In the genomic region with DNA sequence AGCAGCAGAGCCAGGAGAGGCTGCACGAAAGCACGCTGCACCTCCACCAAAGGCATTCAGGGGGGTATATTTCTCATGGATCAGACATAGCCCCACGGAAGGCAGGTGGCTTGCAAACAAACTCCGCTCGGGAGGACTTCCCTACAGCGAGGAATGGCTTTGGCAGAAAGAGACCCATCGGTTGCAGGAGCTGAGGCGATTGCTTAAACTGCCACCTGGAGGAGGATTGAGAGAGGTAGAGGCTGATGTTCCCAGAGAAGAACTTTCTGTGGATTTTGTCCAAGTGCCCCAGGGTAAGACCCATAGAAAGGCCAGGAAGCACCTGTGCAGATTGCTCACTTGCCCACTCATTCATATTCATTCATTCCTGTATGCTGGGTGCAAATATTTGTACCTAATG, we compare ENCODE assay signal across 20 cellular contexts.
"Had no signal": no experiment of that assay in that cellular context is flagged by ENCODE, and none has a peak within 500 bp of the region (broad histone marks: within the 10 kb centered on the region; RNA-seq: fewer than 3 reads in every experiment).

No MANE protein-coding gene starts in this region.

- H3K9me3 ChIP-seq: mucosa of descending colon, testis, upper lobe of left lung had no signal

- H3K27ac ChIP-seq: coronary artery, parathyroid adenoma, testis, upper lobe of left lung had no signal

- FAIRE-seq: TTC549 had no signal

- H2AFZ ChIP-seq: parathyroid adenoma had no signal

- ATAC-seq: activated CD8-positive, alpha-beta T cell treated with anti-CD3 and anti-CD28 coated beads, Interleukin-2, amount 10 ng/mL, durations not matched to agents 7 days and 5 days; activated T-cell treated with anti-CD3 and anti-CD28 coated beads, Interleukin-2, amount 50 U/mL, for 72 hours; left colon; mucosa of descending colon; naive thymus-derived CD4-positive, alpha-beta T cell; stimulated activated naive CD8-positive, alpha-beta T cell treated with anti-CD3 and anti-CD28 coated beads, Interleukin-15, amount 100 ng/mL, for 72 hours had no signal

- DNase-seq: activated CD4-positive, alpha-beta T cell treated with anti-CD3 and anti-CD28 coated beads, Interleukin-2, amount 10 ng/mL, durations not matched to agents 24 days and 14 days; activated CD4-positive, CD25-positive, alpha-beta regulatory T cell; activated CD8-positive, alpha-beta memory T cell treated with anti-CD3 and anti-CD28 coated beads, Interleukin-2, amount 50 U/mL, for 4 hours; activated CD8-positive, alpha-beta T cell treated with anti-CD3 and anti-CD28 coated beads, Interleukin-2, amount 10 ng/mL, durations not matched to agents 7 days and 5 days; activated gamma-delta T cell treated with Interleukin-2 at 50 U/mL for 16 hours; activated T-cell treated with anti-CD3 and anti-CD28 coated beads, Interleukin-2, amount 50 U/mL, for 72 hours; amniotic stem cell; central memory CD4-positive, alpha-beta T cell; foreskin melanocyte; left colon; mucosa of descending colon; naive thymus-derived CD4-positive, alpha-beta T cell; stimulated activated CD4-positive, alpha-beta T cell treated with anti-CD3 and anti-CD28 coated beads, Interleukin-1b, Interleukin-23, amount 100 ng/mL, for 48 hours; stimulated activated naive CD8-positive, alpha-beta T cell treated with anti-CD3 and anti-CD28 coated beads, Interleukin-15, amount 100 ng/mL, for 72 hours; testis; upper lobe of left lung had no signal

- H3K36me3 ChIP-seq: upper lobe of left lung had no signal

- H3K27me3 ChIP-seq: testis, upper lobe of left lung had no signal

- H3K4me1 ChIP-seq: parathyroid adenoma, testis, upper lobe of left lung had no signal

- H3K9ac ChIP-seq: parathyroid adenoma had no signal

- H3K4me3 ChIP-seq: coronary artery, lung, mucosa of descending colon, testis, upper lobe of left lung had no signal

- H3K79me2 ChIP-seq: parathyroid adenoma had no signal
